Comparison of ENCODE assay signal across 9 cellular contexts in genomic region chr19:49896863-49897621, GRCh38. TPM values are rescaled to one million over a fixed set of nuclear protein-coding genes. Genes with fewer than 3 reads are reported as not detected.
DNase-seq lines count a peak whose midpoint lies in the region; ATAC-seq and TF ChIP-seq lines count a peak whose summit lies in the region.
"Had no signal": no experiment of that assay in that cellular context is flagged by ENCODE, and none has a peak within 500 bp of the region (broad histone marks: within the 10 kb centered on the region; RNA-seq: fewer than 3 reads in every experiment).

TSS of gene IL4I1 (minus strand) at chr19:49896887. CDS start at chr19:49896160, 727 bp downstream.

- intact Hi-C loops in Panc1 (cut with micrococcal nuclease; ENCODE audit: unreplicated experiment) = no loop called here
- intact Hi-C loops in right lobe of liver (cut with DNase I) = no loop called here

- BruUV-seq in Panc1 (replicated peaks; lab: Mats Ljungman, UMichigan) = no TSS peak

- WGBS in right lobe of liver (ENCODE audit: insufficient coverage, low coverage, low lambda C conversion rate, missing lambda C conversion rate) = 28% methylated on average over 12 of the region's 20 CpGs

- TF ChIP-seq CTCF in Panc1 (IDR thresholded peaks at IDR 0.05) = no peak
- TF ChIP-seq CTCF in right lobe of liver (IDR thresholded peaks at IDR 0.05) = no peak

- H3K4me1 ChIP-seq in Panc1 (ENCODE audit: control insufficient read depth, insufficient read depth, low read length) (peaks cover 10% of the 10 kb centered on the region), right lobe of liver (no peaks in the 10 kb centered on the region)

- CTCF ChIA-PET in Panc1 (lab: Charles Lee) = no interaction called here

- DNase-seq in GM03348 (ENCODE audit: low spot score) = peak; percentile 32
- peak; percentile 13 for DNase-seq in HCEC 1CT
- no peak for DNase-seq in Panc1 (ENCODE audit: low read depth, low spot score)
- DNase-seq in activated gamma-delta T cell (lab: John Stamatoyannopoulos, UW) = peak; percentile 24
- no peak for DNase-seq in right lobe of liver
- DNase-seq in stimulated activated CD8-positive, alpha-beta memory T cell treated with anti-CD3 and anti-CD28 coated beads, Interleukin-7, amount 100 ng/mL, for 24 hours (ENCODE audit: low read depth) = peak; percentile 33
- DNase-seq in SHP77 (lab: John Stamatoyannopoulos, UW) = no peak
- DNase-seq in occipital lobe (lab: John Stamatoyannopoulos, UW) = no peak

- H3K9me3 ChIP-seq in Panc1 (ENCODE audit: control insufficient read depth, insufficient read depth, low read depth, low read length) (no peaks in the 10 kb centered on the region), right lobe of liver (no peaks in the 10 kb centered on the region)

- H3K27ac ChIP-seq in Panc1 (ENCODE audit: low read length) (peak within 1 kb of the TSS; percentile 65; the same call in 1 of the 2 replicates), right lobe of liver (peak within 1 kb of the TSS in 2 of 3 donors; percentile 24 to 57)

- no peaks in the 10 kb centered on the region for H3K36me3 ChIP-seq in Panc1 (ENCODE audit: control insufficient read depth, insufficient read depth, low read length)
- no peaks in the 10 kb centered on the region for H3K36me3 ChIP-seq in right lobe of liver

- no peak for TF ChIP-seq POLR2A in right lobe of liver (IDR thresholded peaks at IDR 0.05)

- POLR2A ChIA-PET in Panc1 (lab: Charles Lee) = interaction anchor here (0.6 kb wide), 1 partner anchor 9 kb away, joined by 4 read pairs; no protein-coding TSS in a partner anchor

- in situ Hi-C loops in Panc1 (cut with HindIII; ENCODE audit: low pct_unique_long_range_greater_than_20kb, low sequenced_read_pairs) = no loop called here

- H3K4me3 ChIP-seq in Panc1 (ENCODE audit: low read depth in 2 of 2, low read length in 2 of 2) (peak within 1 kb of the TSS in 1 of 2 experiments; percentile 11; a peak in 1 of 4 replicates), right lobe of liver (no peak within 1 kb of the TSS)

- H3K27me3 ChIP-seq in Panc1 (ENCODE audit: control insufficient read depth, insufficient read depth, low read length) = no peaks in the 10 kb centered on the region
- H3K27me3 ChIP-seq in right lobe of liver = no peaks in the 10 kb centered on the region

- ATAC-seq in Panc1 (peak; percentile 40), right lobe of liver (peak; percentile 35 to 69 (median 50))

RNA-seq across cellular contexts. Expression of gene IL4I1, which starts in this region (rescaled TPM):
- total RNA-seq in Panc1 (2021; ENCODE audit: unreplicated experiment) (1.5 TPM), right lobe of liver (1 to 10 TPM in 2 of 6 experiments, under 1 TPM in 1, not detected in 3; 0.56 to 4.2 (median 1.0) TPM), occipital lobe (not detected)
- polyA plus RNA-seq in Panc1 (2012; ENCODE audit: insufficient read length) = 2.1 TPM
- total RNA-seq: NCI-H460 had no signal

Comparison
In these comparisons a context has a peak if more than half of its experiments do, and no peak if none do; other contexts are left out.
1. DNase-seq: peak in GM03348 (single experiment), HCEC 1CT (single experiment), activated gamma-delta T cell (single experiment) and stimulated activated CD8-positive, alpha-beta memory T cell treated with anti-CD3 and anti-CD28 coated beads, Interleukin-7, amount 100 ng/mL, for 24 hours (single experiment); none in Panc1 (single experiment), right lobe of liver (0 of 3), SHP77 (0 of 2) and occipital lobe (single experiment).